In genomic region chr3:3907023-3907422, GRCh38 we compare ENCODE assay signal across 23 cellular contexts.
"Had no signal": no experiment of that assay in that cellular context is flagged by ENCODE, and none has a peak within 500 bp of the region (broad histone marks: within the 10 kb centered on the region; RNA-seq: fewer than 3 reads in every experiment).

No MANE protein-coding gene starts in this region.

- DNase-seq: effector CD4-positive, alpha-beta T cell; endodermal cell; erythroblast; foreskin melanocyte; head of caudate nucleus; kidney; left colon; left ventricle myocardium superior; mesenchymal stem cell; naive B cell; psoas muscle; stimulated activated CD4-positive, alpha-beta T cell treated with anti-CD3 and anti-CD28 coated beads, Interleukin-2, amount 100 ng/mL, for 24 hours; stimulated activated CD4-positive, alpha-beta T cell treated with anti-CD3 and anti-CD28 coated beads, Interleukin-4, amount 100 ng/mL, for 4 hours; stimulated activated naive B cell treated with anti-CD40 and anti-IgM and Interleukin-4, amounts not matched to agents 10 μg/mL and 1 μg/mL and 100 μg/mL, for 72 hours; stimulated activated naive CD8-positive, alpha-beta T cell treated with anti-CD3 and anti-CD28 coated beads, Interleukin-15, amount 100 ng/mL, for 72 hours; testis; upper lobe of right lung had no signal

- H3K27ac ChIP-seq: hepatocyte, psoas muscle, tibial nerve, upper lobe of right lung, vagina had no signal

- H3K9me3 ChIP-seq: psoas muscle, testis, tibial nerve, upper lobe of right lung, vagina had no signal

- H3K36me3 ChIP-seq: upper lobe of right lung, vagina had no signal

- H3K36me3 Mint-ChIP-seq: naive B cell had no signal

- H3K4me3 Mint-ChIP-seq: endodermal cell; naive B cell; nephron; stimulated activated naive B cell treated with anti-CD40 and anti-IgM and Interleukin-4, amounts not matched to agents 10 μg/mL and 1 μg/mL and 100 μg/mL, for 72 hours; stimulated activated naive CD8-positive, alpha-beta T cell treated with anti-CD3 and anti-CD28 coated beads, Interleukin-15, amount 100 ng/mL, for 72 hours had no signal

- H3K27me3 ChIP-seq: hepatocyte, testis, tibial nerve, upper lobe of right lung, vagina had no signal

- H3K27me3 Mint-ChIP-seq: naive B cell; stimulated activated naive B cell treated with anti-CD40 and anti-IgM and Interleukin-4, amounts not matched to agents 10 μg/mL and 1 μg/mL and 100 μg/mL, for 72 hours; stimulated activated naive CD8-positive, alpha-beta T cell treated with anti-CD3 and anti-CD28 coated beads, Interleukin-15, amount 100 ng/mL, for 72 hours had no signal

- H3K4me1 Mint-ChIP-seq: naive B cell; nephron; stimulated activated naive CD8-positive, alpha-beta T cell treated with anti-CD3 and anti-CD28 coated beads, Interleukin-15, amount 100 ng/mL, for 72 hours had no signal

- ATAC-seq: left colon; left ventricle myocardium superior; psoas muscle; sciatic nerve; stimulated activated naive B cell treated with anti-CD40 and anti-IgM and Interleukin-4, amounts not matched to agents 10 μg/mL and 1 μg/mL and 100 μg/mL, for 72 hours; stimulated activated naive CD8-positive, alpha-beta T cell treated with anti-CD3 and anti-CD28 coated beads, Interleukin-15, amount 100 ng/mL, for 72 hours; upper lobe of right lung had no signal

- H3K27ac Mint-ChIP-seq: endodermal cell; naive B cell; nephron; stimulated activated naive B cell treated with anti-CD40 and anti-IgM and Interleukin-4, amounts not matched to agents 10 μg/mL and 1 μg/mL and 100 μg/mL, for 72 hours; stimulated activated naive CD8-positive, alpha-beta T cell treated with anti-CD3 and anti-CD28 coated beads, Interleukin-15, amount 100 ng/mL, for 72 hours had no signal

- H3K4me3 ChIP-seq: hepatocyte, lung, psoas muscle, testis, tibial nerve, upper lobe of right lung, vagina had no signal
